Comparison of ENCODE assay signal across 8 cellular contexts in genomic region chr11:67420147-67420645, GRCh38. TPM values are rescaled to one million over a fixed set of nuclear protein-coding genes. Genes with fewer than 3 reads are reported as not detected.
DNase-seq lines count a peak whose midpoint lies in the region; ATAC-seq and TF ChIP-seq lines count a peak whose summit lies in the region.

No MANE protein-coding gene starts in this region.

- peaks cover 23% of the 10 kb centered on the region; the same call in 1 of the 2 replicates for H3K79me2 ChIP-seq in Loucy (ENCODE audit: insufficient read depth, low read length)

- peak overlapping the region; percentile 70 for H3K4me3 Mint-ChIP-seq in natural killer cell treated with Interleukin-12 subunit alpha and Interleukin-12 subunit beta and Interleukin-15 and Interleukin-18, amount 100 ng/mL, for 72 hours

- H3K4me1 ChIP-seq in Loucy (ENCODE audit: insufficient read depth, low read length, poor library complexity, severe bottlenecking), result peaks cover 48% of the 10 kb centered on the region

- H3K27me3 Mint-ChIP-seq in natural killer cell treated with Interleukin-12 subunit alpha and Interleukin-12 subunit beta and Interleukin-15 and Interleukin-18, amount 100 ng/mL, for 72 hours, result no peaks in the 10 kb centered on the region

- H3K9me3 ChIP-seq in Loucy (ENCODE audit: insufficient read depth, low read depth, low read length), result no peaks in the 10 kb centered on the region

- no peaks in the 10 kb centered on the region for H3K9me3 Mint-ChIP-seq in natural killer cell treated with Interleukin-12 subunit alpha and Interleukin-12 subunit beta and Interleukin-15 and Interleukin-18, amount 100 ng/mL, for 72 hours

- TF ChIP-seq CTCF in AG10803 (conservative IDR thresholded peaks at IDR 0.05; ENCODE audit: low read length), result no peak
- TF ChIP-seq CTCF in Loucy (conservative IDR thresholded peaks at IDR 0.05; ENCODE audit: low read length), result no peak

- peak overlapping the region; percentile 33 to 60 for H3K27ac Mint-ChIP-seq in natural killer cell treated with Interleukin-12 subunit alpha and Interleukin-12 subunit beta and Interleukin-15 and Interleukin-18, amount 100 ng/mL, for 72 hours

- H3K4me1 Mint-ChIP-seq in natural killer cell treated with Interleukin-12 subunit alpha and Interleukin-12 subunit beta and Interleukin-15 and Interleukin-18, amount 100 ng/mL, for 72 hours (ENCODE audit: low read depth in 2 of 2), result peaks cover 15 to 35% of the 10 kb centered on the region in 2 donors

- peak overlapping the region; percentile 65 for H3K27ac ChIP-seq in cingulate gyrus (ENCODE audit: low read depth, low read length)

- peak overlapping the region; percentile 75 for H3K4me2 ChIP-seq in Loucy (ENCODE audit: low read depth, low read length, poor library complexity, severe bottlenecking)

- H3K9ac ChIP-seq in Loucy (ENCODE audit: low read depth, low read length, poor library complexity, severe bottlenecking), result peak overlapping the region; percentile 72

- H3K27me3 ChIP-seq in Loucy (ENCODE audit: insufficient read depth, low read length, poor library complexity, severe bottlenecking), result no peaks in the 10 kb centered on the region

- DNase-seq in AG10803 (ENCODE audit: low read depth), result no peak
- peak; percentile 59 for DNase-seq in natural killer cell treated with Interleukin-12 subunit alpha and Interleukin-12 subunit beta and Interleukin-15 and Interleukin-18, amount 100 ng/mL, for 72 hours (ENCODE audit: low spot score)
- DNase-seq in ureter (ENCODE audit: low spot score), result no peak
- DNase-seq in NCI-H2227 treated with DMSO at 0.1 percent for 48 hours (lab: John Stamatoyannopoulos, UW), result no peak
- no peak for DNase-seq in 8988T

- H3F3A ChIP-seq in Loucy (ENCODE audit: low read depth), result 0 out of 2 replicates have a peak, but pooled peaks cover under 1% of the 10 kb centered on the region

- no peaks in the 10 kb centered on the region for H3K9me2 ChIP-seq in Loucy (replicated peaks; ENCODE audit: low read depth, low read length)

- no peaks in the 10 kb centered on the region for H3K36me3 Mint-ChIP-seq in natural killer cell treated with Interleukin-12 subunit alpha and Interleukin-12 subunit beta and Interleukin-15 and Interleukin-18, amount 100 ng/mL, for 72 hours

- H3K4me3 ChIP-seq in AG10803 (ENCODE audit: low read length) (peak overlapping the region; percentile 49), Loucy (ENCODE audit: low read length, poor library complexity, severe bottlenecking) (peak overlapping the region; percentile 74)

- H2AFZ ChIP-seq in Loucy (ENCODE audit: low read length), result no peak overlapping the region

- H3K36me3 ChIP-seq in Loucy (ENCODE audit: insufficient read depth, low read length), result no peaks in the 10 kb centered on the region

- no peak for ATAC-seq in natural killer cell treated with Interleukin-12 subunit alpha and Interleukin-12 subunit beta and Interleukin-15 and Interleukin-18, amount 100 ng/mL, for 72 hours
- ATAC-seq in HG02870 (IDR thresholded peaks at IDR 0.05; ENCODE audit: unreplicated experiment), result no peak

- no peaks in the 10 kb centered on the region for H4K20me1 ChIP-seq in Loucy (ENCODE audit: insufficient read depth, low read length, poor library complexity, severe bottlenecking)

RNA-seq across cellular contexts. Expression of gene CARNS1, which starts 4.7 kb away (rescaled TPM):
- total RNA-seq in natural killer cell treated with Interleukin-12 subunit alpha and Interleukin-12 subunit beta and Interleukin-15 and Interleukin-18, amount 100 ng/mL, for 72 hours, result 1 to 10 TPM; 2.3 to 4.9 TPM
- 1.3 TPM for total RNA-seq in ureter

RNA-seq across cellular contexts. Expression of gene RPS6KB2, which starts 8.1 kb away (rescaled TPM):
- 100 to 1,000 TPM in 1 of 2 donors, 10 to 100 TPM in 1; 95.8 to 112 TPM for total RNA-seq in natural killer cell treated with Interleukin-12 subunit alpha and Interleukin-12 subunit beta and Interleukin-15 and Interleukin-18, amount 100 ng/mL, for 72 hours
- total RNA-seq in ureter, result 44.8 TPM

RNA-seq across cellular contexts. Expression of gene TBC1D10C, which starts 16.3 kb away (rescaled TPM):
- total RNA-seq in natural killer cell treated with Interleukin-12 subunit alpha and Interleukin-12 subunit beta and Interleukin-15 and Interleukin-18, amount 100 ng/mL, for 72 hours, result 10 to 100 TPM; 79.5 to 88.8 TPM
- total RNA-seq in ureter, result 3.6 TPM

RNA-seq across cellular contexts. Expression of gene PTPRCAP, which starts 17.3 kb away (rescaled TPM):
- total RNA-seq in natural killer cell treated with Interleukin-12 subunit alpha and Interleukin-12 subunit beta and Interleukin-15 and Interleukin-18, amount 100 ng/mL, for 72 hours, result 100 to 1,000 TPM; 198 to 266 TPM
- 6.4 TPM for total RNA-seq in ureter

RNA-seq across cellular contexts. Expression of gene PPP1CA, which starts 18.5 kb away (rescaled TPM):
- 100 to 1,000 TPM; 317 to 378 TPM for total RNA-seq in natural killer cell treated with Interleukin-12 subunit alpha and Interleukin-12 subunit beta and Interleukin-15 and Interleukin-18, amount 100 ng/mL, for 72 hours
- total RNA-seq in ureter, result 124 TPM

Comparison
In these comparisons a context has a peak if more than half of its experiments do, and no peak if none do; other contexts are left out.
1. RNA of gene TBC1D10C, which starts 16.3 kb away (total RNA-seq): 79.5 to 88.8 TPM in natural killer cell treated with Interleukin-12 subunit alpha and Interleukin-12 subunit beta and Interleukin-15 and Interleukin-18, amount 100 ng/mL, for 72 hours; 3.6 TPM in ureter (single experiment); every median in the first group is over 10 times any median in the second.